8 cellular contexts compared by ENCODE assay signal in the genomic region with DNA sequence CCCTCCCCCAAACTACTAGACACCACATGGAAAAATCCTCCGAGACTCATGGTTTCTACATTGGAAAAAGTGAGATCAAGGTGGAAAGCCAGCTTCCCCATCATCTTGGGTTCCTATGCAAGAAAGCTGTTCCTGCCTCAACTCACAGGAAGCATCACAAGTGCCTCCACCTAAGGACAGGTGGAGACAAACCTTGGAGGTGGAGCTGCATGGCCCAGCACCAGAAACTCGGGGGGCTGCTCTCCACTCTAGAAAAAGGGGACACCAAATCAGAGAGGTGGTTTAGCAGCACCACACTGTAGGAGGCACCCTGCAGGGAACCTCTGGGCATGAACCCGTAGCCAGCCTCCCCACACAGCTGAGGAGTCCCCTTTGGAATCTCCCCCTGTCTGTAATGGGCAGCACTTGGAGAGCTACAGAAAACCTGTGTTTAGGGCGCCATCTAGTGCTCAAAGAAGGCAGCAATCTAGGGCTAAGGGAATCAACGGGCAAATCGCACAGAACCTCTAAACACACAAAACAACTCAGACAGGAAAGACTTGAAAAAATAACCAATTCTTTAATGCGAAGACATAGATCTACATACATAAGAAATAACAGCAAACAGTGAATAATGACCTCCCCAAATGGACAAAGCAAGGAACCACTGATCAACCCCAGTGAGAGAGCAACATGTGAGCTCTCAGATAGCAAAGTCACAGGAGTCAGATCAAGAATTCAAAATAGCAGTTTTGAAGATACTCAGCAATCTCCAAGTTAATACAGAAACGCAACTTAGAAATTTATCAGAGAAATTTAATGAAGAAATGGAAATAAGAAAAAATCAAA. TPM values are rescaled to one million over a fixed set of nuclear protein-coding genes. Genes with fewer than 3 reads are reported as not detected.
DNase-seq lines count a peak whose midpoint lies in the region; ATAC-seq lines count a peak whose summit lies in the region.

No MANE protein-coding gene starts in this region.

- H3K27me3 Mint-ChIP-seq in memory B cell = no peaks in the 10 kb centered on the region

- peaks cover 6% of the 10 kb centered on the region for H3K4me1 Mint-ChIP-seq in memory B cell

- no peak overlapping the region for H3K4me3 Mint-ChIP-seq in memory B cell

- DNase-seq in NCI-H446 (lab: John Stamatoyannopoulos, UW) (peak; percentile 12 to 40), NCI-H446 treated with DMSO at 0.1 percent for 48 hours (lab: John Stamatoyannopoulos, UW) (no peak), NCI-H460 (ENCODE audit: extremely low read depth, low read depth) (peak; percentile 53), dermis microvascular lymphatic vessel endothelial cell (ENCODE audit: low read depth in 2 of 2) (peak; percentile 33 to 55), memory B cell (ENCODE audit: low spot score in 2 of 2) (peak; percentile 45 to 56)
- peak; percentile 32 to 49 for DNase-seq in activated CD4-positive, alpha-beta T cell treated with anti-CD3 and anti-CD28 coated beads, Interleukin-2, amount 50 U/mL, for 4 hours
- peak; percentile 35 for DNase-seq in stimulated activated CD8-positive, alpha-beta memory T cell treated with anti-CD3 and anti-CD28 coated beads, Interleukin-4, amount 100 ng/mL, for 24 hours (ENCODE audit: low read depth)

- H3K9me3 Mint-ChIP-seq in memory B cell = no peaks in the 10 kb centered on the region

- H3K36me3 Mint-ChIP-seq in memory B cell = peaks cover 6% of the 10 kb centered on the region

- peak; percentile 73 for ATAC-seq in HG02884 (IDR thresholded peaks at IDR 0.05; ENCODE audit: unreplicated experiment)
- peak; percentile 77 for ATAC-seq in memory B cell (ENCODE audit: low read depth)

- H3K27ac Mint-ChIP-seq in memory B cell = no peak overlapping the region

RNA-seq across cellular contexts. Expression of gene ZBTB33, which starts 37.0 kb away (rescaled TPM):
- total RNA-seq in NCI-H460 (2014; rRNA removed; shearing (Covaris generic)) = 21.9 and 24.4 TPM in 2 replicates
- polyA plus RNA-seq in NCI-H460 (2014; cell fraction: nucleus; rRNA removed) = 13.2 and 19.7 TPM in 2 replicates
- total RNA-seq in dermis microvascular lymphatic vessel endothelial cell = 12.2 and 12.5 TPM in 2 replicates

RNA-seq across cellular contexts. Expression of gene RHOXF2, which starts 55.2 kb away (rescaled TPM):
- total RNA-seq in NCI-H460 (2014; rRNA removed; shearing (Covaris generic)) = not detected in 2 replicates
- not detected in 2 replicates for polyA plus RNA-seq in NCI-H460 (2014; cell fraction: nucleus; rRNA removed)
- total RNA-seq in dermis microvascular lymphatic vessel endothelial cell = not detected in 2 replicates
